7 cellular contexts compared by ENCODE assay signal in genomic region chr12:54033980-54034783, GRCh38. TPM values are rescaled to one million over a fixed set of nuclear protein-coding genes. Genes with fewer than 3 reads are reported as not detected.
DNase-seq lines count a peak whose midpoint lies in the region; ATAC-seq and TF ChIP-seq lines count a peak whose summit lies in the region.
"Had no signal": no experiment of that assay in that cellular context is flagged by ENCODE, and none has a peak within 500 bp of the region (broad histone marks: within the 10 kb centered on the region; RNA-seq: fewer than 3 reads in every experiment).

No MANE protein-coding gene starts in this region.

- no peak for TF ChIP-seq CTCF in Caco-2 (IDR thresholded peaks at IDR 0.05; ENCODE audit: insufficient read depth in 1 of 2, low read depth in 1 of 2, low read length in 1 of 2, severe bottlenecking in 1 of 2, unreplicated experiment in 1 of 2)

- POLR2A ChIA-PET in Caco-2 (lab: Charles Lee) = interaction anchor here (0.8 kb wide), 1 partner anchor 102 kb away, joined by 3 read pairs; no protein-coding TSS in a partner anchor
- POLR2A ChIA-PET in naive thymus-derived CD8-positive, alpha-beta T cell (lab: Charles Lee) = no interaction called here

- CTCF ChIA-PET in Caco-2 (lab: Charles Lee) = interaction anchor here (2.3 to 3.8 kb wide), 2 partner anchors 101 to 102 kb away, joined by 11 to 50 read pairs; no protein-coding TSS in a partner anchor

- peak overlapping the region; percentile 52 for H3K4me3 ChIP-seq in Caco-2 (ENCODE audit: low read depth, low read length)

- H3K4me1 Mint-ChIP-seq in Caco-2 (ENCODE audit: low read depth, unreplicated experiment) = peaks cover 6% of the 10 kb centered on the region
- H3K4me1 Mint-ChIP-seq in activated T-helper 2 cell treated with anti-CD3 and anti-CD28 coated beads, Interferon-gamma antibody, Interleukin-2, Interleukin-4, amounts not matched to agents 10 μg/mL and 5 μg/mL and 100 μg/mL, durations not matched to agents 14 hours and 24 hours and 36 hours (ENCODE audit: low read depth) = peaks cover 7% of the 10 kb centered on the region
- H3K4me1 Mint-ChIP-seq in naive thymus-derived CD8-positive, alpha-beta T cell = peaks cover 10 to 30% (median 23%) of the 10 kb centered on the region in 4 donors

- peak; percentile 40 to 51 for ATAC-seq in naive thymus-derived CD8-positive, alpha-beta T cell
- ATAC-seq in GM19455 (IDR thresholded peaks at IDR 0.05; ENCODE audit: unreplicated experiment) = no peak

- H3K4me3 Mint-ChIP-seq in Caco-2 (ENCODE audit: unreplicated experiment) = peak overlapping the region; percentile 89
- no peak overlapping the region for H3K4me3 Mint-ChIP-seq in activated T-helper 2 cell treated with anti-CD3 and anti-CD28 coated beads, Interferon-gamma antibody, Interleukin-2, Interleukin-4, amounts not matched to agents 10 μg/mL and 5 μg/mL and 100 μg/mL, durations not matched to agents 14 hours and 24 hours and 36 hours (ENCODE audit: low read depth)
- H3K4me3 Mint-ChIP-seq in naive thymus-derived CD8-positive, alpha-beta T cell = peak overlapping the region; percentile 23 to 78 (median 67)

- no peaks in the 10 kb centered on the region for H3K9me3 ChIP-seq in Caco-2

- H3K4me1 ChIP-seq in Caco-2 = peaks cover 9% of the 10 kb centered on the region

- intact Hi-C loops in Caco-2 (cut with micrococcal nuclease; ENCODE audit: unreplicated experiment) = no loop called here
- intact Hi-C loops in activated T-helper 2 cell treated with anti-CD3 and anti-CD28 coated beads, Interferon-gamma antibody, Interleukin-2, Interleukin-4, amounts not matched to agents 10 μg/mL and 5 μg/mL and 100 μg/mL, durations not matched to agents 14 hours and 24 hours and 36 hours (cut with micrococcal nuclease) = loop anchor here (2.0 kb wide), 3 partner anchors 15 to 49 kb away; partner anchors contain the start of gene HOXC10

- no peaks in the 10 kb centered on the region for H3K27me3 Mint-ChIP-seq in Caco-2 (ENCODE audit: insufficient read depth, unreplicated experiment)
- peaks cover 77% of the 10 kb centered on the region for H3K27me3 Mint-ChIP-seq in activated T-helper 2 cell treated with anti-CD3 and anti-CD28 coated beads, Interferon-gamma antibody, Interleukin-2, Interleukin-4, amounts not matched to agents 10 μg/mL and 5 μg/mL and 100 μg/mL, durations not matched to agents 14 hours and 24 hours and 36 hours (ENCODE audit: low read depth)
- peaks cover 36 to 96% (median 72%) of the 10 kb centered on the region in 5 donors for H3K27me3 Mint-ChIP-seq in naive thymus-derived CD8-positive, alpha-beta T cell

- no peaks in the 10 kb centered on the region for H3K27me3 ChIP-seq in Caco-2 (replicated peaks; ENCODE audit: control insufficient read depth, insufficient read depth, low read length)

- peak; percentile 39 to 50 for DNase-seq in Caco-2
- no peak for DNase-seq in activated T-helper 2 cell treated with anti-CD3 and anti-CD28 coated beads, Interferon-gamma antibody, Interleukin-2, Interleukin-4, amounts not matched to agents 10 μg/mL and 5 μg/mL and 100 μg/mL, durations not matched to agents 14 hours and 24 hours and 36 hours (ENCODE audit: low spot score)
- no peak for DNase-seq in naive thymus-derived CD8-positive, alpha-beta T cell
- no peak for DNase-seq in GDM1 (lab: John Stamatoyannopoulos, UW)
- DNase-seq in stimulated activated CD4-positive, alpha-beta T cell treated with anti-CD3 and anti-CD28 coated beads, Interleukin-2, amount 100 ng/mL, for 24 hours = no peak

- BruUV-seq in Caco-2 (replicated peaks; lab: Mats Ljungman, UMichigan) = TSS peak; percentile 21

- peak overlapping the region; percentile 90 for H3K27ac Mint-ChIP-seq in Caco-2 (ENCODE audit: unreplicated experiment)
- H3K27ac Mint-ChIP-seq in activated T-helper 2 cell treated with anti-CD3 and anti-CD28 coated beads, Interferon-gamma antibody, Interleukin-2, Interleukin-4, amounts not matched to agents 10 μg/mL and 5 μg/mL and 100 μg/mL, durations not matched to agents 14 hours and 24 hours and 36 hours = peak overlapping the region; percentile 33
- H3K27ac Mint-ChIP-seq in naive thymus-derived CD8-positive, alpha-beta T cell = no peak overlapping the region

- peaks cover 6% of the 10 kb centered on the region for H3K36me3 Mint-ChIP-seq in Caco-2 (ENCODE audit: insufficient read depth, unreplicated experiment)
- H3K36me3 Mint-ChIP-seq in activated T-helper 2 cell treated with anti-CD3 and anti-CD28 coated beads, Interferon-gamma antibody, Interleukin-2, Interleukin-4, amounts not matched to agents 10 μg/mL and 5 μg/mL and 100 μg/mL, durations not matched to agents 14 hours and 24 hours and 36 hours (ENCODE audit: low read depth) = no peaks in the 10 kb centered on the region
- peaks cover 0 to 6% (median 2%) of the 10 kb centered on the region in 3 donors for H3K36me3 Mint-ChIP-seq in naive thymus-derived CD8-positive, alpha-beta T cell

- no peaks in the 10 kb centered on the region for H3K9me3 Mint-ChIP-seq in Caco-2 (ENCODE audit: unreplicated experiment)
- H3K9me3 Mint-ChIP-seq in activated T-helper 2 cell treated with anti-CD3 and anti-CD28 coated beads, Interferon-gamma antibody, Interleukin-2, Interleukin-4, amounts not matched to agents 10 μg/mL and 5 μg/mL and 100 μg/mL, durations not matched to agents 14 hours and 24 hours and 36 hours = no peaks in the 10 kb centered on the region
- H3K9me3 Mint-ChIP-seq in naive thymus-derived CD8-positive, alpha-beta T cell = peaks cover 0 to 5% (median 0%) of the 10 kb centered on the region in 9 donors

- H3K36me3 ChIP-seq in Caco-2 (ENCODE audit: control insufficient read depth, insufficient read depth, low read length) = no peaks in the 10 kb centered on the region; the same call in 1 of the 2 replicates

RNA-seq across cellular contexts. Expression of gene HOXC5, which starts 1.3 kb away (rescaled TPM):
- 3.4 and 3.6 TPM in 2 replicates for total RNA-seq in Caco-2 (2022)
- not detected in 2 replicates for total RNA-seq in activated T-helper 2 cell treated with anti-CD3 and anti-CD28 coated beads, Interferon-gamma antibody, Interleukin-2, Interleukin-4, amounts not matched to agents 10 μg/mL and 5 μg/mL and 100 μg/mL, durations not matched to agents 14 hours and 24 hours and 36 hours
- total RNA-seq in naive thymus-derived CD8-positive, alpha-beta T cell = not detected
- not detected for polyA plus RNA-seq in naive thymus-derived CD8-positive, alpha-beta T cell
- total RNA-seq: astrocyte had no signal

RNA-seq across cellular contexts. Expression of gene HOXC6, which starts 5.9 kb away (rescaled TPM):
- total RNA-seq in Caco-2 (2022) = 10.2 and 12.1 TPM in 2 replicates
- not detected in 2 replicates for total RNA-seq in activated T-helper 2 cell treated with anti-CD3 and anti-CD28 coated beads, Interferon-gamma antibody, Interleukin-2, Interleukin-4, amounts not matched to agents 10 μg/mL and 5 μg/mL and 100 μg/mL, durations not matched to agents 14 hours and 24 hours and 36 hours
- not detected for total RNA-seq in naive thymus-derived CD8-positive, alpha-beta T cell
- not detected for polyA plus RNA-seq in naive thymus-derived CD8-positive, alpha-beta T cell
- total RNA-seq: astrocyte had no signal

RNA-seq across cellular contexts. Expression of gene HOXC4, which starts 19.5 kb away (rescaled TPM):
- total RNA-seq in Caco-2 (2022) = 2.9 and 4.1 TPM in 2 replicates
- total RNA-seq in activated T-helper 2 cell treated with anti-CD3 and anti-CD28 coated beads, Interferon-gamma antibody, Interleukin-2, Interleukin-4, amounts not matched to agents 10 μg/mL and 5 μg/mL and 100 μg/mL, durations not matched to agents 14 hours and 24 hours and 36 hours = 0.14 and 0.21 TPM in 2 replicates
- under 1 TPM; 0.63 to 0.65 TPM for total RNA-seq in naive thymus-derived CD8-positive, alpha-beta T cell
- polyA plus RNA-seq in naive thymus-derived CD8-positive, alpha-beta T cell = under 1 TPM in 2 of 3 donors, not detected in 1; 0.25 to 0.43 TPM
- total RNA-seq: astrocyte had no signal

RNA-seq across cellular contexts. Expression of gene HOXC8, which starts 25.4 kb away (rescaled TPM):
- 10.8 and 11.3 TPM in 2 replicates for total RNA-seq in Caco-2 (2022)
- not detected in 2 replicates for total RNA-seq in activated T-helper 2 cell treated with anti-CD3 and anti-CD28 coated beads, Interferon-gamma antibody, Interleukin-2, Interleukin-4, amounts not matched to agents 10 μg/mL and 5 μg/mL and 100 μg/mL, durations not matched to agents 14 hours and 24 hours and 36 hours
- total RNA-seq in naive thymus-derived CD8-positive, alpha-beta T cell = not detected
- not detected for polyA plus RNA-seq in naive thymus-derived CD8-positive, alpha-beta T cell
- total RNA-seq: astrocyte had no signal

RNA-seq across cellular contexts. Expression of gene HOXC9, which starts 34.2 kb away (rescaled TPM):
- 2.9 and 3.1 TPM in 2 replicates for total RNA-seq in Caco-2 (2022)
- total RNA-seq in activated T-helper 2 cell treated with anti-CD3 and anti-CD28 coated beads, Interferon-gamma antibody, Interleukin-2, Interleukin-4, amounts not matched to agents 10 μg/mL and 5 μg/mL and 100 μg/mL, durations not matched to agents 14 hours and 24 hours and 36 hours = not detected in 2 replicates
- not detected for total RNA-seq in naive thymus-derived CD8-positive, alpha-beta T cell
- not detected for polyA plus RNA-seq in naive thymus-derived CD8-positive, alpha-beta T cell
- total RNA-seq: astrocyte had no signal

Comparison
In these comparisons a context has a peak if more than half of its experiments do, and no peak if none do; other contexts are left out.
1. DNase-seq: peak in Caco-2 (2 of 2); none in activated T-helper 2 cell treated with anti-CD3 and anti-CD28 coated beads, Interferon-gamma antibody, Interleukin-2, Interleukin-4, amounts not matched to agents 10 μg/mL and 5 μg/mL and 100 μg/mL, durations not matched to agents 14 hours and 24 hours and 36 hours (single experiment), naive thymus-derived CD8-positive, alpha-beta T cell (0 of 10), GDM1 (single experiment) and stimulated activated CD4-positive, alpha-beta T cell treated with anti-CD3 and anti-CD28 coated beads, Interleukin-2, amount 100 ng/mL, for 24 hours (0 of 2).
2. H3K27ac Mint-ChIP-seq: peak in Caco-2 (single experiment) and activated T-helper 2 cell treated with anti-CD3 and anti-CD28 coated beads, Interferon-gamma antibody, Interleukin-2, Interleukin-4, amounts not matched to agents 10 μg/mL and 5 μg/mL and 100 μg/mL, durations not matched to agents 14 hours and 24 hours and 36 hours (single experiment); none in naive thymus-derived CD8-positive, alpha-beta T cell (0 of 10).
3. RNA of gene HOXC6, which starts 5.9 kb away (total RNA-seq): 10.2 to 12.1 TPM in Caco-2; not detected in activated T-helper 2 cell treated with anti-CD3 and anti-CD28 coated beads, Interferon-gamma antibody, Interleukin-2, Interleukin-4, amounts not matched to agents 10 μg/mL and 5 μg/mL and 100 μg/mL, durations not matched to agents 14 hours and 24 hours and 36 hours and not detected in naive thymus-derived CD8-positive, alpha-beta T cell; every median in the first group is over 10 times any median in the second.